In genomic region chr6:31712296-31712695, GRCh38 we compare ENCODE assay signal across 13 cellular contexts. TPM values are rescaled to one million over a fixed set of nuclear protein-coding genes. Genes with fewer than 3 reads are reported as not detected.
DNase-seq lines count a peak whose midpoint lies in the region; ATAC-seq and TF ChIP-seq lines count a peak whose summit lies in the region.
"Had no signal": no experiment of that assay in that cellular context is flagged by ENCODE, and none has a peak within 500 bp of the region (broad histone marks: within the 10 kb centered on the region; RNA-seq: fewer than 3 reads in every experiment).

No MANE protein-coding gene starts in this region.

- no peaks in the 10 kb centered on the region for H3K79me2 ChIP-seq in DND-41 (ENCODE audit: insufficient read depth, low read length)

- H3K27ac Mint-ChIP-seq in IgD-negative memory B cell = peak overlapping the region in 2 of 3 donors; percentile 5 to 83
- peak overlapping the region; percentile 83 to 93 (median 86) for H3K27ac Mint-ChIP-seq in nephron

- H3K4me1 ChIP-seq in DND-41 (ENCODE audit: insufficient read depth, low read length) = no peaks in the 10 kb centered on the region

- H3K27me3 ChIP-seq in DND-41 (ENCODE audit: insufficient read depth, low read length, poor library complexity) (no peaks in the 10 kb centered on the region), brain microvascular endothelial cell (replicated peaks) (no peaks in the 10 kb centered on the region)

- H3K36me3 Mint-ChIP-seq in IgD-negative memory B cell (peaks cover 3% of the 10 kb centered on the region), nephron (ENCODE audit: low read depth) (no peaks in the 10 kb centered on the region)

- DNase-seq in DND-41 (no peak), brain microvascular endothelial cell (no peak), retina (no peak), NCI-H774 (lab: John Stamatoyannopoulos, UW) (no peak)
- no peak for DNase-seq in activated CD4-positive, alpha-beta T cell treated with anti-CD3 and anti-CD28 coated beads, Interleukin-2, amount 50 U/mL, for 48 hours
- DNase-seq: activated T-cell treated with anti-CD3 and anti-CD28 coated beads, Interleukin-2, amount 50 U/mL, for 4 hours; HCEC 1CT; KG1; left cardiac atrium; stimulated activated CD4-positive, alpha-beta T cell treated with anti-CD3 and anti-CD28 coated beads, Interleukin-4, amount 100 ng/mL, for 4 hours had no signal

- H3K4me3 ChIP-seq in DND-41 (ENCODE audit: low read depth in 1 of 2, low read length in 2 of 2) = no peak overlapping the region
- no peak overlapping the region for H3K4me3 ChIP-seq in brain microvascular endothelial cell (ENCODE audit: low read depth, low read length)

- H3K4me1 Mint-ChIP-seq in IgD-negative memory B cell = peaks cover 9 to 18% (median 16%) of the 10 kb centered on the region in 3 donors
- H3K4me1 Mint-ChIP-seq in nephron = peaks cover 36% of the 10 kb centered on the region

- H3K36me3 ChIP-seq in DND-41 (ENCODE audit: insufficient read depth, low read length) (no peaks in the 10 kb centered on the region), brain microvascular endothelial cell (replicated peaks) (no peaks in the 10 kb centered on the region)

- H3K27me3 Mint-ChIP-seq in IgD-negative memory B cell = peaks cover 8% of the 10 kb centered on the region
- H3K27me3 Mint-ChIP-seq in nephron (ENCODE audit: low read depth) = peaks cover 5% of the 10 kb centered on the region

- no peaks in the 10 kb centered on the region for H3K9me3 ChIP-seq in DND-41 (ENCODE audit: insufficient read depth, low read length, severe bottlenecking)

- H3K4me3 Mint-ChIP-seq in IgD-negative memory B cell (no peak overlapping the region), nephron (peak overlapping the region in 2 of 3 experiments; percentile 7 to 12)
- H3K4me3 Mint-ChIP-seq: activated T-cell treated with anti-CD3 and anti-CD28 coated beads, Interleukin-2, amount 50 U/mL, for 4 hours had no signal

- ATAC-seq in DND-41 (ENCODE audit: insufficient read depth, low read depth) (peak; percentile 70), HG03159 (IDR thresholded peaks at IDR 0.05; ENCODE audit: unreplicated experiment) (no peak)

- no peaks in the 10 kb centered on the region for H3K9me3 Mint-ChIP-seq in IgD-negative memory B cell
- no peaks in the 10 kb centered on the region for H3K9me3 Mint-ChIP-seq in nephron
- H3K9me3 Mint-ChIP-seq: activated T-cell treated with anti-CD3 and anti-CD28 coated beads, Interleukin-2, amount 50 U/mL, for 4 hours had no signal

- in situ Hi-C loops in brain microvascular endothelial cell (cut with HindIII; ENCODE audit: low pct_ligation_motif_present, low sequenced_read_pairs) = no loop called here

- no peak overlapping the region for H2AFZ ChIP-seq in DND-41 (ENCODE audit: low read depth, low read length)

- no peak overlapping the region for H3K27ac ChIP-seq in DND-41 (ENCODE audit: low read length)
- no peak overlapping the region for H3K27ac ChIP-seq in brain microvascular endothelial cell

- H4K20me1 ChIP-seq in DND-41 (ENCODE audit: insufficient read depth, low read length) = no peaks in the 10 kb centered on the region

- TF ChIP-seq CTCF in DND-41 (IDR thresholded peaks at IDR 0.05; ENCODE audit: borderline replicate concordance, extremely low read depth, low read length, poor library complexity, severe bottlenecking) (peak; percentile 48), brain microvascular endothelial cell (IDR thresholded peaks at IDR 0.05; ENCODE audit: low read depth, low read length, missing control alignments) (peak; percentile 17), nephron (IDR thresholded peaks at IDR 0.05; ENCODE audit: unreplicated experiment in 3 of 3) (no peak)

- H3K4me2 ChIP-seq in DND-41 (ENCODE audit: insufficient read depth, low read length) = no peak overlapping the region

- no peak overlapping the region for H3K9ac ChIP-seq in DND-41 (ENCODE audit: low read depth, low read length)

RNA-seq across cellular contexts. Expression of gene LY6G6D, which starts 2.9 kb away (rescaled TPM):
- not detected for polyA plus RNA-seq in IgD-negative memory B cell

RNA-seq across cellular contexts. Expression of gene LY6G6F, which starts 5.6 kb away (rescaled TPM):
- polyA plus RNA-seq in IgD-negative memory B cell = 0.95 TPM

RNA-seq across cellular contexts. Expression of gene ABHD16A, which starts 9.2 kb away (rescaled TPM):
- polyA plus RNA-seq in IgD-negative memory B cell = 40.1 TPM

RNA-seq across cellular contexts. Expression of gene LY6G6C, which starts 9.2 kb away (rescaled TPM):
- polyA plus RNA-seq in IgD-negative memory B cell = not detected

RNA-seq across cellular contexts. Expression of gene MPIG6B, which starts 10.9 kb away (rescaled TPM):
- 1.8 TPM for polyA plus RNA-seq in IgD-negative memory B cell

Comparison
In these comparisons a context has a peak if more than half of its experiments do, and no peak if none do; other contexts are left out.
1. CTCF ChIP-seq: peak in DND-41 (single experiment) and brain microvascular endothelial cell (single experiment); none in nephron (0 of 3).
2. H3K4me3 Mint-ChIP-seq: peak in nephron (2 of 3); none in IgD-negative memory B cell (0 of 4).